In the genomic region with DNA sequence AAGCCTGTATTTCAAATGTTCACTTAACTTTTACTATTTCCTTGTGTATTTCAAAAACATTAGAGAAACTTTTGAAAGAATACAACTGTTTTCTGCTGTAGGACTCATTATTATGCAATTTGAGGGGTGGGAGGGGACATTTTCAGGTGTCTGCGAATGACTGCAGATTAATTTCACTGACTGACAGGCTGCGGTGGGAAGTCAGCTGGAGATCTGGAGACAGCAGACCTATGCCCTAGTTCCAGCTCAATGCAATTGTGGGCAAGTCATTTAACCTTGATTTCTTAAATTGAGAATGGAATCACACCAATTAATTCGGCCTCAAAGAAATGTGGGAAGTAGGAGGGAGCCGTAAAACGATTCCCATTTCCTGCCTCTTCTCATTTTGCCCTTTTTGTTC, we compare ENCODE assay signal across 17 cellular contexts.
A peak's percentile ranks its signal among the peaks of the same experiment; 100 is the strongest.
DNase-seq lines count a peak whose midpoint lies in the region; ATAC-seq and TF ChIP-seq lines count a peak whose summit lies in the region.
"Had no signal": no experiment of that assay in that cellular context is flagged by ENCODE, and none has a peak within 500 bp of the region (broad histone marks: within the 10 kb centered on the region; RNA-seq: fewer than 3 reads in every experiment).

No MANE protein-coding gene starts in this region.

- H3K36me3 ChIP-seq in HEK293 (ENCODE audit: control insufficient read depth in 2 of 2, insufficient read depth in 1 of 2, low read length in 2 of 2) = no peaks in the 10 kb centered on the region
- H3K36me3 ChIP-seq in iPS-18a (ENCODE audit: control insufficient read depth, low read depth, low read length) = no peaks in the 10 kb centered on the region

- H3K9ac ChIP-seq in iPS-18a (ENCODE audit: low read length) = no peak overlapping the region
- H3K9ac ChIP-seq: GM23248 had no signal

- H3K4me3 ChIP-seq in HEK293 (ENCODE audit: low read depth, low read length) = no peak overlapping the region
- H3K4me3 ChIP-seq in iPS-18a (ENCODE audit: low read length) = peak overlapping the region; percentile 28
- H3K4me3 ChIP-seq: GM12878, GM23248 had no signal

- CTCF ChIA-PET in HEK293 (lab: Yijun Ruan, JAX) = no interaction called here

- no peak for ATAC-seq in GM19035 (IDR thresholded peaks at IDR 0.05; ENCODE audit: unreplicated experiment)
- no peak for ATAC-seq in naive thymus-derived CD8-positive, alpha-beta T cell
- ATAC-seq: GM12878 had no signal

- no peaks in the 10 kb centered on the region for H3K36me3 Mint-ChIP-seq in naive thymus-derived CD8-positive, alpha-beta T cell

- H3K27ac ChIP-seq in HEK293 (ENCODE audit: extremely low read depth, low read depth, low read length) (no peak overlapping the region), iPS-18a (ENCODE audit: low read length) (no peak overlapping the region)
- H3K27ac ChIP-seq: GM23248 had no signal

- H3K4me1 Mint-ChIP-seq in naive thymus-derived CD8-positive, alpha-beta T cell = no peaks in the 10 kb centered on the region
- H3K4me1 Mint-ChIP-seq: B cell had no signal

- no peak overlapping the region for H3K27ac Mint-ChIP-seq in naive thymus-derived CD8-positive, alpha-beta T cell
- H3K27ac Mint-ChIP-seq: B cell; CD4-positive, alpha-beta T cell; HFFc6 had no signal

- H3K9me3 ChIP-seq in HEK293 (ENCODE audit: control insufficient read depth, insufficient read depth, low read depth, low read length) (no peaks in the 10 kb centered on the region), iPS-18a (ENCODE audit: control insufficient read depth, low read depth, low read length) (no peaks in the 10 kb centered on the region)

- POLR2A ChIA-PET in HEK293 (lab: Yijun Ruan, JAX) = no interaction called here
- POLR2A ChIA-PET in naive thymus-derived CD8-positive, alpha-beta T cell (lab: Charles Lee) = no interaction called here

- DNase-seq in Daoy (ENCODE audit: low read depth) (peak; percentile 9), OCI-M1 (lab: John Stamatoyannopoulos, UW) (peak; percentile 5), epidermal melanocyte (ENCODE audit: insufficient read length, low spot score) (no peak)
- DNase-seq in naive thymus-derived CD8-positive, alpha-beta T cell = no peak
- DNase-seq: C1 segment of cervical spinal cord; Calu3; CD4-positive, alpha-beta T cell; DMS 273 treated with DMSO at 0.1 percent for 48 hours; GM23248; H9; HFFc6; IMR-90 had no signal

- no peak for TF ChIP-seq CTCF in HEK293 (tag by site-specific recombination; IDR thresholded peaks at IDR 0.05)

- H3K4me3 Mint-ChIP-seq in naive thymus-derived CD8-positive, alpha-beta T cell = no peak overlapping the region
- H3K4me3 Mint-ChIP-seq: B cell; CD4-positive, alpha-beta T cell; HFFc6 had no signal

- no peaks in the 10 kb centered on the region for H3K27me3 ChIP-seq in iPS-18a (ENCODE audit: control insufficient read depth, insufficient read depth, low read length)

- no peaks in the 10 kb centered on the region for H3K9me3 Mint-ChIP-seq in naive thymus-derived CD8-positive, alpha-beta T cell
- H3K9me3 Mint-ChIP-seq: CD4-positive, alpha-beta T cell had no signal

- H3K4me1 ChIP-seq in HEK293 (ENCODE audit: control insufficient read depth, insufficient read depth, low read length) (peaks cover 23% of the 10 kb centered on the region; the same call in 1 of the 2 replicates), iPS-18a (ENCODE audit: control insufficient read depth, low read depth, low read length) (peaks cover 55% of the 10 kb centered on the region)

- H3K27me3 Mint-ChIP-seq in naive thymus-derived CD8-positive, alpha-beta T cell = peaks cover 0 to 27% (median 5%) of the 10 kb centered on the region in 5 donors

TF ChIP-seq in HEK293, 187 proteins besides CTCF, POLR2A, EP300 and RAD21:
- TF ChIP-seq ZNF747 (tag by site-specific recombination; IDR thresholded peaks at IDR 0.05) (no peak), PRDM1 (tag by site-specific recombination; IDR thresholded peaks at IDR 0.05) (no peak), ZNF510 (tag by site-specific recombination; IDR thresholded peaks at IDR 0.05; ENCODE audit: insufficient replicate concordance) (no peak), SETDB1 (IDR thresholded peaks at IDR 0.05; ENCODE audit: insufficient read length, low read length) (no peak), FEZF1 (tag by site-specific recombination; IDR thresholded peaks at IDR 0.05) (0 out of 2 replicates have a peak, but pooled peaks have one; percentile 16), ZFP41 (tag by site-specific recombination; IDR thresholded peaks at IDR 0.05; ENCODE audit: borderline replicate concordance) (no peak)

Comparison
In these comparisons a context has a peak if more than half of its experiments do, and no peak if none do; other contexts are left out.
1. DNase-seq: peak in Daoy (single experiment) and OCI-M1 (single experiment); none in epidermal melanocyte (single experiment) and naive thymus-derived CD8-positive, alpha-beta T cell (0 of 10).